In genomic region chr15:43746903-43747309, GRCh38 we compare ENCODE assay signal across 8 cellular contexts. TPM values are rescaled to one million over a fixed set of nuclear protein-coding genes. Genes with fewer than 3 reads are reported as not detected.
A peak's percentile ranks its signal among the peaks of the same experiment; 100 is the strongest.
DNase-seq lines count a peak whose midpoint lies in the region; ATAC-seq, FAIRE-seq and TF ChIP-seq lines count a peak whose summit lies in the region.
"Not testable (repeated sequence)": the region's sequence is repeated elsewhere in the genome, so short reads cannot be mapped to it uniquely, and the experiment has no call there.

No MANE protein-coding gene starts in this region.

- H3K4me1 Mint-ChIP-seq in activated CD4-positive, alpha-beta memory T cell treated with anti-CD3 and anti-CD28 coated beads for 36 hours (ENCODE audit: low read depth): peaks cover 29% of the 10 kb centered on the region

- H3K9me3 ChIP-seq in kidney (ENCODE audit: control insufficient read depth in 1 of 2, low read length in 2 of 2): not testable (repeated sequence)

- H3K36me3 ChIP-seq in kidney (ENCODE audit: control insufficient read depth in 1 of 2, insufficient read depth in 2 of 2, low read length in 2 of 2); rectal smooth muscle tissue (ENCODE audit: control insufficient read depth, insufficient read depth, low read length): not testable (repeated sequence)

- H3K27ac ChIP-seq in kidney (ENCODE audit: low read depth in 2 of 2, low read length in 2 of 2) (peak overlapping the region; percentile 92 to 94), rectal smooth muscle tissue (ENCODE audit: low read depth, low read length) (peak overlapping the region; percentile 95)

- H3K36me3 Mint-ChIP-seq in activated CD4-positive, alpha-beta memory T cell treated with anti-CD3 and anti-CD28 coated beads for 36 hours: not testable (repeated sequence)

- H3K27ac Mint-ChIP-seq in activated CD4-positive, alpha-beta memory T cell treated with anti-CD3 and anti-CD28 coated beads for 36 hours: peak overlapping the region; percentile 96

- POLR2A ChIA-PET in AG04449 (lab: Yijun Ruan, JAX): interaction anchor here (0.9 kb wide), 1 partner anchor 25 kb away, joined by 3 read pairs; no protein-coding TSS in a partner anchor
- POLR2A ChIA-PET in activated CD4-positive, alpha-beta memory T cell treated with anti-CD3 and anti-CD28 coated beads for 36 hours (lab: Charles Lee): interaction anchor here (0.7 to 1.9 kb wide), 4 partner anchors 46 to 237 kb away, joined by 3 to 5 read pairs (median 4); partner anchors contain the start of gene MFAP1

- not testable (repeated sequence) for H3K27me3 ChIP-seq in rectal smooth muscle tissue (ENCODE audit: control insufficient read depth, insufficient read depth, low read length)

- H3K9ac ChIP-seq in kidney (ENCODE audit: low read length in 2 of 2) (peak overlapping the region; percentile 48 to 77), rectal smooth muscle tissue (ENCODE audit: low read length) (peak overlapping the region; percentile 86)

- intact Hi-C loops in activated CD4-positive, alpha-beta memory T cell treated with anti-CD3 and anti-CD28 coated beads for 36 hours (cut with micrococcal nuclease): loop anchor here (5.0 to 10.0 kb wide), 3 partner anchors 232 to 540 kb away; partner anchors contain the start of genes GOLM2, LCMT2 and MAP1A
- intact Hi-C loops in kidney (cut with DNase I): not testable (repeated sequence)

- H3K4me3 Mint-ChIP-seq in activated CD4-positive, alpha-beta memory T cell treated with anti-CD3 and anti-CD28 coated beads for 36 hours: peak overlapping the region; percentile 97

- not testable (repeated sequence) for H3K27me3 Mint-ChIP-seq in activated CD4-positive, alpha-beta memory T cell treated with anti-CD3 and anti-CD28 coated beads for 36 hours

- CTCF ChIA-PET in AG04449 (lab: Yijun Ruan, JAX): interaction anchor here (1.0 kb wide), 1 partner anchor 23 kb away, joined by 3 read pairs; no protein-coding TSS in a partner anchor
- CTCF ChIA-PET in activated CD4-positive, alpha-beta memory T cell treated with anti-CD3 and anti-CD28 coated beads for 36 hours (lab: Charles Lee): interaction anchor here (1.9 kb wide), 1 partner anchor 31 kb away, joined by 5 read pairs; no protein-coding TSS in a partner anchor

- TF ChIP-seq CTCF in AG04449 (IDR thresholded peaks at IDR 0.05; ENCODE audit: insufficient read depth, low read length, missing control alignments); kidney (IDR thresholded peaks at IDR 0.05; ENCODE audit: borderline replicate concordance, extremely low read depth, insufficient read depth): not testable (repeated sequence)

- H3K4me1 ChIP-seq in kidney (ENCODE audit: control insufficient read depth in 1 of 2, insufficient read depth in 1 of 2, low read depth in 1 of 2, low read length in 2 of 2); rectal smooth muscle tissue (ENCODE audit: control insufficient read depth, insufficient read depth, low read length): not testable (repeated sequence)

- H3K4me3 ChIP-seq in AG04449 (ENCODE audit: low read depth, low read length): peak overlapping the region; percentile 74
- H3K4me3 ChIP-seq in kidney (ENCODE audit: low read length in 2 of 2): peak overlapping the region; percentile 82 to 90
- peak overlapping the region; percentile 78 for H3K4me3 ChIP-seq in rectal smooth muscle tissue (ENCODE audit: low read length)

- H3K9me3 Mint-ChIP-seq in activated CD4-positive, alpha-beta memory T cell treated with anti-CD3 and anti-CD28 coated beads for 36 hours: not testable (repeated sequence)

- ATAC-seq in GM19372 (IDR thresholded peaks at IDR 0.05; ENCODE audit: low read depth, unreplicated experiment) (peak; percentile 8), HG03159 (IDR thresholded peaks at IDR 0.05; ENCODE audit: unreplicated experiment) (peak; percentile 13)

- FAIRE-seq in kidney (lab: Jason Lieb, UNC): not testable (repeated sequence)

- DNase-seq in AG04449 (ENCODE audit: low read depth, low spot score); kidney: not testable (repeated sequence)
- peak; percentile 47 for DNase-seq in NCI-H82 (lab: John Stamatoyannopoulos, UW)
- DNase-seq in activated CD4-positive, alpha-beta memory T cell treated with anti-CD3 and anti-CD28 coated beads for 36 hours: peak; percentile 41
- peak; percentile 7 for DNase-seq in effector CD4-positive, alpha-beta T cell

RNA-seq across cellular contexts. Expression of gene PDIA3, which starts 0.7 kb away (rescaled TPM):
- 100 to 1,000 TPM; 286 to 291 TPM for total RNA-seq in activated CD4-positive, alpha-beta memory T cell treated with anti-CD3 and anti-CD28 coated beads for 36 hours
- total RNA-seq in kidney: 404 TPM
- 414 TPM for polyA plus RNA-seq in kidney (ENCODE audit: insufficient read depth, low read depth, low replicate concordance)

RNA-seq across cellular contexts. Expression of gene ELL3, which starts 29.9 kb away (rescaled TPM):
- 1 to 10 TPM; 2.4 to 2.9 TPM for total RNA-seq in activated CD4-positive, alpha-beta memory T cell treated with anti-CD3 and anti-CD28 coated beads for 36 hours
- total RNA-seq in kidney: 2.5 TPM
- polyA plus RNA-seq in kidney (ENCODE audit: insufficient read depth, low read depth, low replicate concordance): 2.7 TPM

RNA-seq across cellular contexts. Expression of gene SERF2, which starts 45.2 kb away (rescaled TPM):
- total RNA-seq in activated CD4-positive, alpha-beta memory T cell treated with anti-CD3 and anti-CD28 coated beads for 36 hours: 100 to 1,000 TPM; 787 to 817 TPM
- 788 TPM for total RNA-seq in kidney
- 2,452 TPM for polyA plus RNA-seq in kidney (ENCODE audit: insufficient read depth, low read depth, low replicate concordance)

RNA-seq across cellular contexts. Expression of gene SERINC4, which starts 53.1 kb away (rescaled TPM):
- under 1 TPM; 0.10 to 0.15 TPM for total RNA-seq in activated CD4-positive, alpha-beta memory T cell treated with anti-CD3 and anti-CD28 coated beads for 36 hours
- total RNA-seq in kidney: 0.13 TPM
- 0.47 TPM for polyA plus RNA-seq in kidney (ENCODE audit: insufficient read depth, low read depth, low replicate concordance)

RNA-seq across cellular contexts. Expression of gene CKMT1A, which starts 53.2 kb away (rescaled TPM):
- under 1 TPM; 0.33 to 0.41 TPM for total RNA-seq in activated CD4-positive, alpha-beta memory T cell treated with anti-CD3 and anti-CD28 coated beads for 36 hours
- total RNA-seq in kidney: 15.1 TPM
- 19.9 TPM for polyA plus RNA-seq in kidney (ENCODE audit: insufficient read depth, low read depth, low replicate concordance)
